17 cellular contexts compared by ENCODE assay signal in the genomic region with DNA sequence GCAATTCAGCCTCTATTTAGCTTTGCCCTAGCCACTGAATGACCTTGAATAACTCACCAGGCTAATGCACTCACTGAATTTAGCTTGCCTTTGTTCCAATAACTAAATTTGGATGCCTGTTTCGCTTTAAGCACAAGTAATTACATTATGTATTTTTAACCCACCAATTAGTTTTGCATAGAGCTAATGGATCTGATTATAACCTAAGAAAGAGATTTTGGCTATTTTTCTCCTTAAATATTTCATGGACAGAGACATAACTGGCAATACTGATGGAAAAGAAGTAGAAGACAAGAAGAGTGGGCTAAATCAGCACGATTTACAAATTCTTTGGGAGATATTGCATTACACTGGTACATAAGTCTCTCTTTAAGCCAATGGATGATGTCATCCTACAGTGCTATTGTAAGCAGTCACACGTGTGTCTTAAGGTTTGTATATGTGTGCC.
DNase-seq lines count a peak whose midpoint lies in the region; ATAC-seq, FAIRE-seq and TF ChIP-seq lines count a peak whose summit lies in the region.
"Had no signal": no experiment of that assay in that cellular context is flagged by ENCODE, and none has a peak within 500 bp of the region (broad histone marks: within the 10 kb centered on the region; RNA-seq: fewer than 3 reads in every experiment).

No MANE protein-coding gene starts in this region.

- H3K4me3 ChIP-seq in AG10803 (ENCODE audit: low read length): no peak overlapping the region
- no peak overlapping the region for H3K4me3 ChIP-seq in ascending aorta
- H3K4me3 ChIP-seq: esophagus muscularis mucosa, left lung, tibial artery had no signal

- TF ChIP-seq CTCF in AG10803 (conservative IDR thresholded peaks at IDR 0.05; ENCODE audit: low read length) (no peak), ascending aorta (IDR thresholded peaks at IDR 0.05) (no peak)

- H3K27me3 ChIP-seq in ascending aorta: no peaks in the 10 kb centered on the region
- H3K27me3 ChIP-seq: esophagus muscularis mucosa, left lung, tibial artery had no signal

- H3K27ac ChIP-seq in ascending aorta: no peak overlapping the region
- H3K27ac ChIP-seq: esophagus muscularis mucosa, left lung, tibial artery had no signal

- H3K36me3 ChIP-seq in ascending aorta: no peaks in the 10 kb centered on the region
- H3K36me3 ChIP-seq: esophagus muscularis mucosa, left lung, tibial artery had no signal

- ATAC-seq in GM21723 (IDR thresholded peaks at IDR 0.05; ENCODE audit: unreplicated experiment) (no peak), HG02840 (IDR thresholded peaks at IDR 0.05; ENCODE audit: low FRiP score, unreplicated experiment) (no peak), HG03520 (IDR thresholded peaks at IDR 0.05; ENCODE audit: unreplicated experiment) (no peak)
- ATAC-seq: activated CD4-positive, alpha-beta T cell treated with anti-CD3 and anti-CD28 coated beads for 36 hours had no signal

- intact Hi-C loops in ascending aorta (cut with DNase I): no loop called here

- peaks cover 0 to 12% of the 10 kb centered on the region in 2 donors for H3K4me1 ChIP-seq in ascending aorta
- H3K4me1 ChIP-seq: Caco-2, left lung had no signal

- no peak for TF ChIP-seq POLR2A in H54 (IDR thresholded peaks at IDR 0.05; ENCODE audit: low read depth, low read length)

- peak; percentile 88 for FAIRE-seq in H54 (lab: Jason Lieb, UNC)

- H3K9me3 ChIP-seq in ascending aorta: no peaks in the 10 kb centered on the region
- H3K9me3 ChIP-seq: Caco-2, esophagus muscularis mucosa, left lung, tibial artery had no signal

- DNase-seq in AG10803 (ENCODE audit: low read depth) (peak; percentile 45), H54 (ENCODE audit: insufficient read length, low spot score) (no peak), amniotic epithelial cell (ENCODE audit: low read depth) (peak; percentile 65), fibroblast of gingiva (ENCODE audit: low read depth) (peak; percentile 20), ascending aorta (ENCODE audit: low spot score in 2 of 2) (no peak)
- DNase-seq: activated CD4-positive, alpha-beta T cell treated with anti-CD3 and anti-CD28 coated beads for 36 hours; activated effector memory CD4-positive, alpha-beta T cell treated with anti-CD3 and anti-CD28 coated beads, Interleukin-2, amount 50 U/mL, for 16 hours; AML-193; Caco-2; cortex of kidney; left lung; stimulated activated CD4-positive, alpha-beta T cell treated with anti-CD3 and anti-CD28 coated beads, Interleukin-4, amount 100 ng/mL, for 4 hours; tibial artery had no signal

Comparison
In these comparisons a context has a peak if more than half of its experiments do, and no peak if none do; other contexts are left out.
1. DNase-seq: peak in AG10803 (single experiment), amniotic epithelial cell (single experiment) and fibroblast of gingiva (single experiment); none in H54 (single experiment) and ascending aorta (0 of 2).